ENCODE assay signal across 23 cellular contexts in genomic region chr15:71603379-71603778, GRCh38.
"Had no signal": no experiment of that assay in that cellular context is flagged by ENCODE, and none has a peak within 500 bp of the region (broad histone marks: within the 10 kb centered on the region; RNA-seq: fewer than 3 reads in every experiment).

No MANE protein-coding gene starts in this region.

- H3K27ac ChIP-seq: colonic mucosa, coronary artery, dorsolateral prefrontal cortex, epithelial cell of prostate, esophagus squamous epithelium, foreskin keratinocyte, gastrocnemius medialis, gastroesophageal sphincter, heart left ventricle, heart right ventricle had no signal

- H3K36me3 ChIP-seq: colonic mucosa, gastrocnemius medialis, gastroesophageal sphincter, heart left ventricle had no signal

- H3K27me3 ChIP-seq: colonic mucosa, dorsolateral prefrontal cortex, esophagus squamous epithelium, foreskin keratinocyte, gastrocnemius medialis, gastroesophageal sphincter, heart left ventricle, heart right ventricle had no signal

- DNase-seq: colonic mucosa; cortex of kidney; dermis blood vessel endothelial cell; dorsolateral prefrontal cortex; effector CD4-positive, alpha-beta T cell; effector CD8-positive, alpha-beta T cell; effector memory CD4-positive, alpha-beta T cell; effector memory CD8-positive, alpha-beta T cell; endodermal cell; erythroblast; esophagus squamous epithelium; foreskin fibroblast; foreskin keratinocyte; foreskin melanocyte; gastrocnemius medialis; glutamatergic neuron; head of caudate nucleus; heart left ventricle; heart right ventricle had no signal

- H3K4me1 ChIP-seq: colonic mucosa, foreskin keratinocyte had no signal

- H3K9me3 ChIP-seq: colonic mucosa, esophagus squamous epithelium, gastrocnemius medialis, gastroesophageal sphincter had no signal

- ATAC-seq: effector memory CD8-positive, alpha-beta T cell; esophagus mucosa; foreskin keratinocyte; gastrocnemius medialis; gastroesophageal sphincter; heart left ventricle; heart right ventricle had no signal

- H3K4me3 ChIP-seq: colonic mucosa, coronary artery, dorsolateral prefrontal cortex, esophagus squamous epithelium, gastrocnemius medialis, gastroesophageal sphincter, heart left ventricle, heart right ventricle had no signal
